In genomic region chr17:2853722-2854580, GRCh38 we compare ENCODE assay signal across 8 cellular contexts. TPM values are rescaled to one million over a fixed set of nuclear protein-coding genes. Genes with fewer than 3 reads are reported as not detected.
A peak's percentile ranks its signal among the peaks of the same experiment; 100 is the strongest.
DNase-seq lines count a peak whose midpoint lies in the region; ATAC-seq and TF ChIP-seq lines count a peak whose summit lies in the region.

No MANE protein-coding gene starts in this region.

- TF ChIP-seq CTCF in activated CD8-positive, alpha-beta T cell treated with anti-CD3 and anti-CD28 coated beads for 36 hours (IDR thresholded peaks at IDR 0.05), result no peak
- TF ChIP-seq CTCF in fibroblast of mammary gland (conservative IDR thresholded peaks at IDR 0.05; ENCODE audit: control insufficient read depth, insufficient read depth, low read depth, low read length) (no peak), omental fat pad (IDR thresholded peaks at IDR 0.05) (no peak)

- peak; percentile 55 for ATAC-seq in activated CD8-positive, alpha-beta T cell treated with anti-CD3 and anti-CD28 coated beads for 36 hours
- peak; percentile 47 for ATAC-seq in omental fat pad (ENCODE audit: low FRiP score)
- no peak for ATAC-seq in HG03025 (IDR thresholded peaks at IDR 0.05; ENCODE audit: low FRiP score, unreplicated experiment)
- ATAC-seq in HG03457 (IDR thresholded peaks at IDR 0.05; ENCODE audit: unreplicated experiment), result no peak

- peak; percentile 15 for DNase-seq in stimulated activated CD4-positive, alpha-beta T cell treated with anti-CD3 and anti-CD28 coated beads, Interleukin-4, amount 100 ng/mL, for 24 hours
- DNase-seq in stimulated activated CD4-positive, alpha-beta T cell treated with anti-CD3 and anti-CD28 coated beads, Interleukin-1b, Interleukin-23, amount 100 ng/mL, for 48 hours, result no peak
- peak; percentile 29 for DNase-seq in activated CD8-positive, alpha-beta T cell treated with anti-CD3 and anti-CD28 coated beads for 36 hours
- peak; percentile 14 for DNase-seq in fibroblast of mammary gland (ENCODE audit: low read depth)
- no peak for DNase-seq in omental fat pad (ENCODE audit: low spot score)
- DNase-seq in OCI-M2 (lab: John Stamatoyannopoulos, UW; ENCODE audit: unreplicated experiment), result no peak

- peak overlapping the region; percentile 63 for H3K4me3 ChIP-seq in fibroblast of mammary gland (ENCODE audit: control insufficient read depth, low read depth, low read length)

- H3K27ac Mint-ChIP-seq in activated CD8-positive, alpha-beta T cell treated with anti-CD3 and anti-CD28 coated beads for 36 hours, result no peak overlapping the region

- CTCF ChIA-PET in activated CD8-positive, alpha-beta T cell treated with anti-CD3 and anti-CD28 coated beads for 36 hours (lab: Charles Lee), result interaction anchor here (1.4 to 2.4 kb wide), 2 partner anchors 24 to 159 kb away, joined by 3 to 10 read pairs; no protein-coding TSS in a partner anchor

- no peaks in the 10 kb centered on the region for H3K36me3 Mint-ChIP-seq in activated CD8-positive, alpha-beta T cell treated with anti-CD3 and anti-CD28 coated beads for 36 hours (ENCODE audit: low read depth)

- no peaks in the 10 kb centered on the region for H3K9me3 Mint-ChIP-seq in activated CD8-positive, alpha-beta T cell treated with anti-CD3 and anti-CD28 coated beads for 36 hours

- H3K4me1 Mint-ChIP-seq in activated CD8-positive, alpha-beta T cell treated with anti-CD3 and anti-CD28 coated beads for 36 hours (ENCODE audit: low read depth), result peaks cover 8% of the 10 kb centered on the region

- peaks cover 33% of the 10 kb centered on the region for H3K27me3 Mint-ChIP-seq in activated CD8-positive, alpha-beta T cell treated with anti-CD3 and anti-CD28 coated beads for 36 hours

- POLR2A ChIA-PET in activated CD8-positive, alpha-beta T cell treated with anti-CD3 and anti-CD28 coated beads for 36 hours (lab: Charles Lee), result interaction anchor here (0.8 kb wide), 1 partner anchor 40 kb away, joined by 3 read pairs; no protein-coding TSS in a partner anchor

- intact Hi-C loops in activated CD8-positive, alpha-beta T cell treated with anti-CD3 and anti-CD28 coated beads for 36 hours (cut with micrococcal nuclease), result no loop called here

- peak overlapping the region; percentile 70 for H3K4me3 Mint-ChIP-seq in activated CD8-positive, alpha-beta T cell treated with anti-CD3 and anti-CD28 coated beads for 36 hours

RNA-seq across cellular contexts. Expression of gene RAP1GAP2, which starts 57.7 kb away (rescaled TPM):
- under 1 TPM; 0.31 to 0.50 TPM for total RNA-seq in activated CD8-positive, alpha-beta T cell treated with anti-CD3 and anti-CD28 coated beads for 36 hours
- total RNA-seq in omental fat pad, result 1 to 10 TPM; 4.6 to 8.0 (median 5.6) TPM

Comparison
In these comparisons a context has a peak if more than half of its experiments do, and no peak if none do; other contexts are left out.
1. DNase-seq: peak in stimulated activated CD4-positive, alpha-beta T cell treated with anti-CD3 and anti-CD28 coated beads, Interleukin-4, amount 100 ng/mL, for 24 hours (single experiment), activated CD8-positive, alpha-beta T cell treated with anti-CD3 and anti-CD28 coated beads for 36 hours (single experiment) and fibroblast of mammary gland (single experiment); none in stimulated activated CD4-positive, alpha-beta T cell treated with anti-CD3 and anti-CD28 coated beads, Interleukin-1b, Interleukin-23, amount 100 ng/mL, for 48 hours (single experiment), omental fat pad (single experiment) and OCI-M2 (single experiment).
2. ATAC-seq: peak in activated CD8-positive, alpha-beta T cell treated with anti-CD3 and anti-CD28 coated beads for 36 hours (single experiment) and omental fat pad (single experiment); none in HG03025 (single experiment) and HG03457 (single experiment).